ENCODE assay signal across 26 cellular contexts in the genomic region with DNA sequence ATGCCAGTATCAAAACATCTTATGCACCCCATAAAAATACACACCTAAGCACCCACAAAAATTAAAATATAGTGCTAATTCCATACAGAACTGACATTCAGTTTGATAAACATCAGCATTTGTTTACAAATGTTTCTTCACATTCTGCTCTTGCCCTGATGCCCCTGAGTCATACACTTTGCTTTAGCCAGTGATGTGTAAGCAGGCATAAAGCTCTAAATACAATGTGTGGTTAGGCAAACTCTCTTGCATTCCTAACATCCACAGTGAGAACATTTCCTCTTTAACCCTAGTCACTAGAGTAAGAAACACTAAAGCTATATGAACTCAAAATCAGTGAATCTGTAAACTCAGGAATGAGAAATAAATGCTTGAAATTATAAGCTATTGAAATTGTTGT.
DNase-seq lines count a peak whose midpoint lies in the region; ATAC-seq and TF ChIP-seq lines count a peak whose summit lies in the region.
"Had no signal": no experiment of that assay in that cellular context is flagged by ENCODE, and none has a peak within 500 bp of the region (broad histone marks: within the 10 kb centered on the region; RNA-seq: fewer than 3 reads in every experiment).

No MANE protein-coding gene starts in this region.

- DNase-seq in AG04450 (ENCODE audit: low read depth, low spot score) (peak; percentile 4), MG63 (peak; percentile 7), epithelial cell of esophagus (ENCODE audit: low read depth) (peak; percentile 45), mesendoderm (peak; percentile 30), NCI-H1930 (lab: John Stamatoyannopoulos, UW) (no peak), left cardiac atrium (no peak)
- DNase-seq in activated T-cell treated with anti-CD3 and anti-CD28 coated beads, Interleukin-2, amount 50 U/mL, for 24 hours = no peak
- DNase-seq in activated CD4-positive, alpha-beta T cell treated with anti-CD3 and anti-CD28 coated beads, Interleukin-2, amount 50 U/mL, for 4 hours = no peak
- DNase-seq: activated CD4-positive, alpha-beta T cell treated with anti-CD3 and anti-CD28 coated beads for 1 hour; activated CD8-positive, alpha-beta T cell treated with anti-CD3 and anti-CD28 coated beads, Interleukin-2, amount 10 ng/mL, durations not matched to agents 7 days and 5 days; activated effector memory CD4-positive, alpha-beta T cell treated with anti-CD3 and anti-CD28 coated beads, Interleukin-2, amount 50 U/mL, for 16 hours; CD8-positive, alpha-beta memory T cell; foreskin fibroblast; H9; MV-4-11; NCI-H146; NCI-H510A; stimulated activated naive CD4-positive, alpha-beta T cell had no signal

- H3K18ac ChIP-seq in mesendoderm (ENCODE audit: low read length) = no peak overlapping the region

- POLR2A ChIA-PET in AG04450 (lab: Yijun Ruan, JAX) = no interaction called here

- H3K56ac ChIP-seq in mesendoderm (ENCODE audit: low read length) = no peak overlapping the region

- no peak overlapping the region for H2BK5ac ChIP-seq in mesendoderm (ENCODE audit: low read length)

- ATAC-seq in left cardiac atrium = no peak
- ATAC-seq: activated CD8-positive, alpha-beta T cell treated with anti-CD3 and anti-CD28 coated beads, Interleukin-2, amount 10 ng/mL, durations not matched to agents 7 days and 5 days had no signal

- no peak overlapping the region for H2BK120ac ChIP-seq in mesendoderm (ENCODE audit: low read depth, low read length)

- H3K4ac ChIP-seq in mesendoderm (ENCODE audit: low read depth, low read length) = no peak overlapping the region

- H3K36me3 ChIP-seq in MG63 = no peaks in the 10 kb centered on the region
- H3K36me3 ChIP-seq in mesendoderm (ENCODE audit: control insufficient read depth, insufficient read depth, low read length) = no peaks in the 10 kb centered on the region
- H3K36me3 ChIP-seq: neural progenitor cell, suprapubic skin had no signal

- intact Hi-C loops in left cardiac atrium (cut with DNase I) = no loop called here

- H2AK5ac ChIP-seq in mesendoderm (ENCODE audit: low read length) = no peak overlapping the region

- H3K27me3 ChIP-seq in AG04450 (ENCODE audit: control insufficient read depth, insufficient read depth, low read length) (no peaks in the 10 kb centered on the region), MG63 (no peaks in the 10 kb centered on the region), mesendoderm (ENCODE audit: insufficient read depth, low read length, poor library complexity) (no peaks in the 10 kb centered on the region)
- H3K27me3 ChIP-seq: neural progenitor cell, suprapubic skin had no signal

- H3K4me1 ChIP-seq in mesendoderm (ENCODE audit: control insufficient read depth, low read depth, low read length) = no peaks in the 10 kb centered on the region
- H3K4me1 ChIP-seq: neural progenitor cell, suprapubic skin had no signal

- H3K4me3 ChIP-seq in AG04450 (ENCODE audit: low read depth, low read length) (no peak overlapping the region), MG63 (no peak overlapping the region), epithelial cell of esophagus (ENCODE audit: low read length) (no peak overlapping the region), mesendoderm (ENCODE audit: low read length) (no peak overlapping the region)
- H3K4me3 ChIP-seq: neural progenitor cell, SK-N-MC, suprapubic skin had no signal

- H3K36me3 Mint-ChIP-seq in activated T-cell treated with anti-CD3 and anti-CD28 coated beads, Interleukin-2, amount 50 U/mL, for 24 hours (ENCODE audit: low read depth) = no peaks in the 10 kb centered on the region
- H3K36me3 Mint-ChIP-seq: brain; CD8-positive, alpha-beta memory T cell; memory B cell; neural progenitor cell had no signal

- H3K4me1 Mint-ChIP-seq in activated T-cell treated with anti-CD3 and anti-CD28 coated beads, Interleukin-2, amount 50 U/mL, for 24 hours (ENCODE audit: low read depth) = no peaks in the 10 kb centered on the region
- H3K4me1 Mint-ChIP-seq: B cell; brain; CD8-positive, alpha-beta memory T cell; H9; memory B cell; neural progenitor cell had no signal

- no peak overlapping the region for H4K5ac ChIP-seq in mesendoderm (ENCODE audit: low read length)

- no peaks in the 10 kb centered on the region for H3K9me3 Mint-ChIP-seq in activated T-cell treated with anti-CD3 and anti-CD28 coated beads, Interleukin-2, amount 50 U/mL, for 24 hours
- H3K9me3 Mint-ChIP-seq: T-helper 1 cell treated with Interleukin-12 subunit alpha and Interleukin-12 subunit beta and Interleukin-4 antibody, amounts not matched to agents 30 μg/mL and 1 μg/mL, for 36 hours had no signal

- no peak overlapping the region for H4K8ac ChIP-seq in mesendoderm (ENCODE audit: low read depth, low read length)

- no peak for TF ChIP-seq CTCF in AG04450 (IDR thresholded peaks at IDR 0.05; ENCODE audit: low read depth, low read length)
- TF ChIP-seq CTCF in epithelial cell of esophagus (IDR thresholded peaks at IDR 0.05; ENCODE audit: insufficient read depth, low read depth, low read length, missing control alignments) = no peak

- no peak overlapping the region for H2BK15ac ChIP-seq in mesendoderm (replicated peaks; ENCODE audit: low read depth)

- no peak overlapping the region for H3K27ac Mint-ChIP-seq in activated T-cell treated with anti-CD3 and anti-CD28 coated beads, Interleukin-2, amount 50 U/mL, for 24 hours
- H3K27ac Mint-ChIP-seq: activated CD8-positive, alpha-beta T cell treated with anti-CD3 and anti-CD28 coated beads, Interleukin-2, amount 10 ng/mL, durations not matched to agents 7 days and 5 days; B cell; brain; CD8-positive, alpha-beta memory T cell; H9; memory B cell; neural progenitor cell; T-helper 1 cell treated with Interleukin-12 subunit alpha and Interleukin-12 subunit beta and Interleukin-4 antibody, amounts not matched to agents 30 μg/mL and 1 μg/mL, for 36 hours had no signal

- H3K27me3 Mint-ChIP-seq in activated T-cell treated with anti-CD3 and anti-CD28 coated beads, Interleukin-2, amount 50 U/mL, for 24 hours = no peaks in the 10 kb centered on the region
- H3K27me3 Mint-ChIP-seq: B cell, brain, memory B cell had no signal

- CTCF ChIA-PET in AG04450 (lab: Charles Lee) = no interaction called here

- no peak overlapping the region for H3K4me3 Mint-ChIP-seq in activated T-cell treated with anti-CD3 and anti-CD28 coated beads, Interleukin-2, amount 50 U/mL, for 24 hours
- H3K4me3 Mint-ChIP-seq: activated CD8-positive, alpha-beta T cell treated with anti-CD3 and anti-CD28 coated beads, Interleukin-2, amount 10 ng/mL, durations not matched to agents 7 days and 5 days; B cell; brain; CD8-positive, alpha-beta memory T cell; H9; memory B cell; neural progenitor cell; T-helper 1 cell treated with Interleukin-12 subunit alpha and Interleukin-12 subunit beta and Interleukin-4 antibody, amounts not matched to agents 30 μg/mL and 1 μg/mL, for 36 hours had no signal

- no peak overlapping the region for H3K9ac ChIP-seq in mesendoderm (ENCODE audit: low read length)
- H3K9ac ChIP-seq: KMS-11, neural progenitor cell had no signal

- H3K27ac ChIP-seq in AG04450 (ENCODE audit: low read depth, low read length) (no peak overlapping the region), mesendoderm (ENCODE audit: low read depth, low read length) (no peak overlapping the region)
- H3K27ac ChIP-seq: KMS-11, neural progenitor cell, SK-N-MC, suprapubic skin had no signal

- no peak overlapping the region for H3K4me2 ChIP-seq in mesendoderm (ENCODE audit: low read length)
- H3K4me2 ChIP-seq: KMS-11, neural progenitor cell had no signal

- H3K9me3 ChIP-seq in AG04450 (ENCODE audit: control insufficient read depth, insufficient read depth, low read length) (no peaks in the 10 kb centered on the region), MG63 (no peaks in the 10 kb centered on the region)

- H3K79me2 ChIP-seq in mesendoderm (ENCODE audit: control insufficient read depth, insufficient read depth, low read length) = no peaks in the 10 kb centered on the region

- H3K79me1 ChIP-seq in mesendoderm (ENCODE audit: low read length) = no peaks in the 10 kb centered on the region

- no peak overlapping the region for H3K23ac ChIP-seq in mesendoderm (ENCODE audit: low read length)

Comparison
In these comparisons a context has a peak if more than half of its experiments do, and no peak if none do; other contexts are left out.
1. DNase-seq: peak in AG04450 (single experiment), MG63 (single experiment), epithelial cell of esophagus (single experiment) and mesendoderm (single experiment); none in NCI-H1930 (0 of 2), activated T-cell treated with anti-CD3 and anti-CD28 coated beads, Interleukin-2, amount 50 U/mL, for 24 hours (single experiment), left cardiac atrium (single experiment) and activated CD4-positive, alpha-beta T cell treated with anti-CD3 and anti-CD28 coated beads, Interleukin-2, amount 50 U/mL, for 4 hours (0 of 2).